In the genomic region with DNA sequence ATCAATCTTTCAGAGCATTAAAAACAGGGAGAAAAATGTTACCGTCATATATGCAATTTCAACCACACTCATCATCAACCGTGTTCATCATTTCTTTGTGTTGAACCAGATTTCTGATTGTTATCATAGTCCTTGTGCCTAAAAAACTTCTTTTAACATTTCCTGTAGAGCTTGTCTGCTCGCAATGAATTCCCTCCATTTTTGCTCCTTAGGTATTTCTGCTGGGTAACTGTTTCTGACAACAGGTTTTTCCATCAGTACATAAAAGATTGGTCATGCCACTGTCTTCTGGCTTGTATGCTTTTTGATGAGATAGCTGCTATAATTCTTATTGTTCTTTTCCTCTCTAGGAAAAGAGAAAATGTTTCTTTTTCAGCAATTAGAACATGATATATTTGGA, we compare ENCODE assay signal across 35 cellular contexts.
"Had no signal": no experiment of that assay in that cellular context is flagged by ENCODE, and none has a peak within 500 bp of the region (broad histone marks: within the 10 kb centered on the region; RNA-seq: fewer than 3 reads in every experiment).

No MANE protein-coding gene starts in this region.

- DNase-seq: Kasumi-1, MG63, MM.1S, MV-4-11, NCI-H1048, NCI-H1092, NCI-H1092 treated with DMSO at 0.1 percent for 48 hours, NCI-H1105, NCI-H1105 treated with DMSO at 0.1 percent for 48 hours, NCI-H1417, NCI-H1417 treated with DMSO at 0.1 percent for 48 hours, NCI-H1436, NCI-H1436 treated with DMSO at 0.1 percent for 48 hours, NCI-H146, NCI-H1694, NCI-H1694 treated with DMSO at 0.1 percent for 48 hours, NCI-H187, NCI-H187 treated with DMSO at 0.1 percent for 48 hours, NCI-H1930, NCI-H2029, NCI-H2029 treated with DMSO at 0.1 percent for 48 hours, NCI-H2081, NCI-H2081 treated with DMSO at 0.1 percent for 48 hours, NCI-H2107, NCI-H2171, NCI-H2171 treated with DMSO at 0.1 percent for 48 hours, NCI-H2227 treated with DMSO at 0.1 percent for 48 hours, NCI-H226, NCI-H345, NCI-H446, NCI-H446 treated with DMSO at 0.1 percent for 48 hours, NCI-H510A, NCI-H510A treated with DMSO at 0.1 percent for 48 hours, NCI-H524, NCI-H524 treated with DMSO at 0.1 percent for 48 hours had no signal

- H3K27me3 ChIP-seq: MG63 had no signal

- H3K4me3 ChIP-seq: MG63 had no signal

- H3K36me3 ChIP-seq: MG63 had no signal
